In genomic region chr6:14734416-14735340, GRCh38 we compare ENCODE assay signal across 1 cellular context.
TF ChIP-seq lines count a peak whose summit lies in the region.

No MANE protein-coding gene starts in this region.

TF ChIP-seq in GM12878, 131 proteins besides CTCF, POLR2A, EP300 and RAD21 (continued from another document and continues in another):
- no peak for TF ChIP-seq CUX1 (IDR thresholded peaks at IDR 0.05; ENCODE audit: insufficient replicate concordance, low read depth, low read length)
- TF ChIP-seq HDAC2 (IDR thresholded peaks at IDR 0.05) = no peak
- peak; percentile 96 to 97 for TF ChIP-seq IKZF2 (IDR thresholded peaks at IDR 0.05)
- TF ChIP-seq CEBPB (IDR thresholded peaks at IDR 0.05; ENCODE audit: borderline replicate concordance in 1 of 2, low read depth in 2 of 2, low read length in 2 of 2) = peak in 1 of 2 experiments; percentile 81; a peak in 1 of 4 replicates
- no peak for TF ChIP-seq RFX5 (IDR thresholded peaks at IDR 0.05; ENCODE audit: low read depth, low read length)
- peak; percentile 49 for TF ChIP-seq MEF2B (IDR thresholded peaks at IDR 0.05; ENCODE audit: partially characterized antibody, poor library complexity, severe bottlenecking)
- TF ChIP-seq SRF (IDR thresholded peaks at IDR 0.05; ENCODE audit: low read depth in 2 of 2, low read length in 2 of 2) = no peak
- TF ChIP-seq MXI1 (IDR thresholded peaks at IDR 0.05; ENCODE audit: low read depth, low read length) = peak; percentile 43
- no peak for TF ChIP-seq PRDM15 (CRISPR knock-in tag; IDR thresholded peaks at IDR 0.05)
- peak; percentile 67; the same call in 1 of the 3 replicates for TF ChIP-seq POU2F2 (IDR thresholded peaks at IDR 0.05; ENCODE audit: borderline replicate concordance, low read depth, low read length)
- TF ChIP-seq SREBF2 (IDR thresholded peaks at IDR 0.05; ENCODE audit: low read length) = no peak
- TF ChIP-seq HSF1 (IDR thresholded peaks at IDR 0.05; ENCODE audit: low read depth, low read length) = no peak
- 0 out of 2 replicates have a peak, but pooled peaks have one; percentile 19 for TF ChIP-seq SMARCA5 (IDR thresholded peaks at IDR 0.05)
- TF ChIP-seq REST (IDR thresholded peaks at IDR 0.05; ENCODE audit: low read depth, low read length) = no peak
- TF ChIP-seq MEF2A (IDR thresholded peaks at IDR 0.05; ENCODE audit: insufficient read depth, low read depth, low read length) = peak; percentile 70
- TF ChIP-seq SKIL (IDR thresholded peaks at IDR 0.05; ENCODE audit: low read depth, poor library complexity, severe bottlenecking) = peak; percentile 90
- peak; percentile 83 for TF ChIP-seq BCL11A (IDR thresholded peaks at IDR 0.05; ENCODE audit: low read depth, low read length)
- no peak for TF ChIP-seq CHD4 (IDR thresholded peaks at IDR 0.05)
- TF ChIP-seq NFYA (IDR thresholded peaks at IDR 0.05; ENCODE audit: borderline replicate concordance, low read depth, low read length) = no peak
- no peak for TF ChIP-seq USF1 (IDR thresholded peaks at IDR 0.05; ENCODE audit: borderline replicate concordance, extremely low read length, insufficient read depth, low read depth, low read length)
- no peak for TF ChIP-seq SUZ12 (IDR thresholded peaks at IDR 0.05; ENCODE audit: unreplicated experiment)
- peak; percentile 82; the same call in 1 of the 2 replicates for TF ChIP-seq CBFB (IDR thresholded peaks at IDR 0.05; ENCODE audit: low read depth)
- peak; percentile 57; the same call in 1 of the 2 replicates for TF ChIP-seq ZBED1 (IDR thresholded peaks at IDR 0.05; ENCODE audit: borderline replicate concordance)
- peak; percentile 32; the same call in 1 of the 2 replicates for TF ChIP-seq BACH1 (IDR thresholded peaks at IDR 0.05; ENCODE audit: borderline replicate concordance)
- no peak for TF ChIP-seq MYC (IDR thresholded peaks at IDR 0.05; ENCODE audit: insufficient read depth, insufficient read length, insufficient replicate concordance, low read length, severe bottlenecking)
- TF ChIP-seq RCOR1 (conservative IDR thresholded peaks at IDR 0.05; ENCODE audit: low read depth, low read length) = no peak
- no peak for TF ChIP-seq SIN3A (IDR thresholded peaks at IDR 0.05; ENCODE audit: low read depth, low read length)
- TF ChIP-seq ZNF274 (IDR thresholded peaks at IDR 0.05; ENCODE audit: insufficient read depth, insufficient read length) = no peak
- TF ChIP-seq FOXK2 (IDR thresholded peaks at IDR 0.05) = no peak
- no peak for TF ChIP-seq FOS (IDR thresholded peaks at IDR 0.05; ENCODE audit: borderline replicate concordance, extremely low read depth, insufficient read length)
- TF ChIP-seq BCL3 (IDR thresholded peaks at IDR 0.05; ENCODE audit: borderline replicate concordance, insufficient read depth, low read depth, low read length, poor library complexity, severe bottlenecking) = peak; percentile 93
- no peak for TF ChIP-seq ASH2L (IDR thresholded peaks at IDR 0.05; ENCODE audit: borderline replicate concordance, low read depth)
- no peak; the same call in 1 of the 2 replicates for TF ChIP-seq MAX (IDR thresholded peaks at IDR 0.05; ENCODE audit: low read depth, low read length)
- TF ChIP-seq RELA (IDR thresholded peaks at IDR 0.05; ENCODE audit: borderline replicate concordance, partially characterized antibody) = peak; percentile 69
